ENCODE assay signal across 20 cellular contexts in the genomic region with DNA sequence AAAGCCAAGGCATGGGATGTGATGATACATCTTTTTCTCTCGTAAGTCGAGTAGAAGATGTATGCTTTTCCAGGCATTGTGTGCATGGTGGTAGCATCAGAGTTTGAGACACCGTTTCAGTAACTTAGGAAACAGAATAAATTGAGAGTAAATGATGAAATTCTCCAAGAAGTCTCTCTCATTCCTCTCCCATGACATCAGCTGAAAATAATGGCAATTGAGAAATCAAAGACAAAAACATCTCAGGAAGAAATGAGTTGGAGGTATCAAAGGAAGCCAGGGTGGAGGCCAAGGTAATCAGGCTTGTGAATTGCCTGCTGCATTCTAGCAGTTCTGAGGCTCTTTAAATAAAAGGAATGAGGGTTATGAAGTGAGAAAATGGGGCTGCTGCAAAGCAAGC. TPM values are rescaled to one million over a fixed set of nuclear protein-coding genes. Genes with fewer than 3 reads are reported as not detected.
A peak's percentile ranks its signal among the peaks of the same experiment; 100 is the strongest.
DNase-seq lines count a peak whose midpoint lies in the region; ATAC-seq and TF ChIP-seq lines count a peak whose summit lies in the region.
"Had no signal": no experiment of that assay in that cellular context is flagged by ENCODE, and none has a peak within 500 bp of the region (broad histone marks: within the 10 kb centered on the region; RNA-seq: fewer than 3 reads in every experiment).

No MANE protein-coding gene starts in this region.

- H3K9me3 ChIP-seq in RWPE2 (ENCODE audit: severe bottlenecking) = no peaks in the 10 kb centered on the region
- H3K9me3 ChIP-seq: colonic mucosa, heart left ventricle had no signal

- H3K4me3 ChIP-seq in RWPE2 (ENCODE audit: severe bottlenecking) = no peak overlapping the region
- H3K4me3 ChIP-seq: colonic mucosa, heart left ventricle had no signal

- ATAC-seq in RWPE2 (ENCODE audit: low read depth) (peak; percentile 64), omental fat pad (ENCODE audit: low FRiP score) (peak; percentile 85)
- ATAC-seq: activated CD8-positive, alpha-beta memory T cell treated with anti-CD3 and anti-CD28 coated beads, Interleukin-2, amount 10 ng/mL, durations not matched to agents 7 days and 5 days; heart left ventricle; T-helper 17 cell had no signal

- TF ChIP-seq CTCF in RWPE2 (IDR thresholded peaks at IDR 0.05; ENCODE audit: poor library complexity, severe bottlenecking) (no peak), omental fat pad (IDR thresholded peaks at IDR 0.05) (no peak)

- H3K27me3 ChIP-seq in RWPE2 (ENCODE audit: insufficient read depth, poor library complexity, severe bottlenecking) = no peaks in the 10 kb centered on the region
- H3K27me3 ChIP-seq: colonic mucosa, heart left ventricle had no signal

- no peak overlapping the region for H3K27ac ChIP-seq in RWPE2 (ENCODE audit: poor library complexity, severe bottlenecking)
- H3K27ac ChIP-seq: colonic mucosa had no signal

- DNase-seq in AG20443 (ENCODE audit: low spot score) = peak; percentile 61
- no peak for DNase-seq in RWPE2 (ENCODE audit: low spot score)
- peak; percentile 84 for DNase-seq in fibroblast of peridontal ligament (ENCODE audit: extremely low read depth)
- no peak for DNase-seq in omental fat pad (ENCODE audit: low spot score)
- no peak for DNase-seq in NCI-H1694 (lab: John Stamatoyannopoulos, UW)
- no peak for DNase-seq in NCI-H2107 treated with DMSO at 0.1 percent for 48 hours (lab: John Stamatoyannopoulos, UW; ENCODE audit: unreplicated experiment)
- DNase-seq in T-helper 1 cell = no peak
- DNase-seq in amygdala (lab: John Stamatoyannopoulos, UW) = no peak
- DNase-seq: activated B cell treated with CpG ODN at 0.5 μM for 24 hours; activated CD8-positive, alpha-beta memory T cell treated with anti-CD3 and anti-CD28 coated beads, Interleukin-2, amount 10 ng/mL, durations not matched to agents 7 days and 5 days; activated effector memory CD4-positive, alpha-beta T cell treated with anti-CD3 and anti-CD28 coated beads, Interleukin-2, amount 50 U/mL, for 16 hours; amniotic stem cell; colonic mucosa; DND-41; heart left ventricle; NCI-H1930; retina; SHP77; T-helper 17 cell had no signal

- peaks cover 2% of the 10 kb centered on the region for H3K4me1 ChIP-seq in RWPE2 (ENCODE audit: insufficient read depth, poor library complexity, severe bottlenecking)
- H3K4me1 ChIP-seq: colonic mucosa had no signal

- no peaks in the 10 kb centered on the region for H3K36me3 ChIP-seq in RWPE2 (ENCODE audit: low read depth)
- H3K36me3 ChIP-seq: colonic mucosa, heart left ventricle had no signal

RNA-seq across cellular contexts. Expression of gene SGCD, which starts 53.9 kb away (rescaled TPM):
- 1 to 10 TPM; 1.1 to 8.2 (median 4.4) TPM for total RNA-seq in omental fat pad
- total RNA-seq: activated B cell treated with CpG ODN at 0.5 μM for 24 hours; activated CD8-positive, alpha-beta memory T cell treated with anti-CD3 and anti-CD28 coated beads, Interleukin-2, amount 10 ng/mL, durations not matched to agents 7 days and 5 days; endothelial cell of umbilical vein; T-helper 17 cell had no signal

Comparison
In these comparisons a context has a peak if more than half of its experiments do, and no peak if none do; other contexts are left out.
1. DNase-seq: peak in AG20443 (single experiment) and fibroblast of peridontal ligament (single experiment); none in RWPE2 (single experiment), omental fat pad (single experiment), NCI-H1694 (single experiment), NCI-H2107 treated with DMSO at 0.1 percent for 48 hours (single experiment), T-helper 1 cell (0 of 5) and amygdala (0 of 56).